ENCODE assay signal across 35 cellular contexts in the genomic region with DNA sequence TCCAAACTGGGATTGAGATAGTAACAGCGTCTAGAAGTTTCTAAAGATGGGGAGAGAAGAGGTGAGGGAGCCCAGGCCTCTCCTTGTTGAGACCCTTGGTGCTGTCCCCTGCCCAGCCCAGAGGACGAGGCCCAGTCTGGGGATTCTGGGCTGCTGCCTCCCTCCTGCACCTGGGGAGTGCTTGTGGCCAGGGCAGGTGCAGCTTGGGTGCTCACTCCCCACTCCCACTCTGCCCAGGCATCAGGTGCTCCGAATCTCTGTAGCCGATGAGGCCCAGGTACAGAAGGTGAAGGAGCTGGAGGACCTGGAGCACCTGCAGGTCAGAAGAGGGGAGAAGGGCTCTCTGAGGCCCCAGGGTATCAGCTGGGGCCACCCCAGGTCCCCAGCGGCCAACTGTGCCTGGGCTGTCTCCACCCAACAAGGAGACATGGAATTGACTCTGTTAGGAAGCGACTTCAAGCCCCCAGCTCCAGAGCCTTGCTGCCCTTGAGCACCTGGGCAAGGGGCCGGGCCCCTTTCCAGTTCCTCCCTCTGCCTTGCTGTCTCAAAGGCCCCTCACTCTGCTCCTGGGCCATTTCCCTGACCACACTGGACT. TPM values are rescaled to one million over a fixed set of nuclear protein-coding genes. Genes with fewer than 3 reads are reported as not detected.
DNase-seq lines count a peak whose midpoint lies in the region; ATAC-seq and TF ChIP-seq lines count a peak whose summit lies in the region.
"Had no signal": no experiment of that assay in that cellular context is flagged by ENCODE, and none has a peak within 500 bp of the region (broad histone marks: within the 10 kb centered on the region; RNA-seq: fewer than 3 reads in every experiment).

No MANE protein-coding gene starts in this region.

- H3K79me2 ChIP-seq in osteoblast (ENCODE audit: insufficient read depth, low read length) = no peaks in the 10 kb centered on the region

- no peak overlapping the region for H3K4me3 Mint-ChIP-seq in type B pancreatic cell
- no peak overlapping the region for H3K4me3 Mint-ChIP-seq in activated CD4-positive, alpha-beta T cell treated with anti-CD3 and anti-CD28 coated beads for 36 hours
- no peak overlapping the region for H3K4me3 Mint-ChIP-seq in activated CD4-positive, alpha-beta T cell treated with anti-CD3 and anti-CD28 coated beads, Interleukin-2, amount 10 ng/mL, durations not matched to agents 24 days and 14 days
- H3K4me3 Mint-ChIP-seq: activated CD4-positive, alpha-beta memory T cell treated with anti-CD3 and anti-CD28 coated beads, Interleukin-2, amount 10 ng/mL, durations not matched to agents 7 days and 5 days; activated naive CD8-positive, alpha-beta T cell treated with anti-CD3 and anti-CD28 coated beads, Interleukin-2, amount 10 ng/mL, durations not matched to agents 7 days and 5 days; CD4-positive, CD25-positive, alpha-beta regulatory T cell; effector memory CD8-positive, alpha-beta T cell; GM23338; stimulated activated naive CD8-positive, alpha-beta T cell treated with anti-CD3 and anti-CD28 coated beads, Interleukin-15, Interleukin-2, amounts not matched to agents 100 ng/mL and 50 ng/mL, for 24 hours; T-helper 17 cell had no signal

- no peaks in the 10 kb centered on the region for H3K4me1 ChIP-seq in osteoblast (ENCODE audit: insufficient read depth, low read length)

- DNase-seq in activated effector memory CD4-positive, alpha-beta T cell treated with anti-CD3 and anti-CD28 coated beads, Interleukin-2, amount 50 U/mL, for 16 hours = peak; percentile 52
- no peak for DNase-seq in activated effector memory CD4-positive, alpha-beta T cell treated with Interleukin-2 at 50 U/mL for 16 hours
- DNase-seq in islet precursor cell (peak; percentile 43), osteoblast (ENCODE audit: insufficient read length, low spot score, missing footprints) (peak; percentile 19), type B pancreatic cell (ENCODE audit: extremely low spot score, unreplicated experiment) (no peak)
- no peak for DNase-seq in activated CD4-positive, alpha-beta T cell treated with anti-CD3 and anti-CD28 coated beads for 36 hours
- DNase-seq in activated CD4-positive, alpha-beta T cell treated with anti-CD3 and anti-CD28 coated beads, Interleukin-2, amount 10 ng/mL, durations not matched to agents 24 days and 14 days = no peak
- DNase-seq in activated CD4-positive, alpha-beta T cell treated with anti-CD3 and anti-CD28 coated beads for 1 hour = no peak
- DNase-seq: activated CD4-positive, alpha-beta memory T cell treated with anti-CD3 and anti-CD28 coated beads, Interleukin-2, amount 10 ng/mL, durations not matched to agents 7 days and 5 days; activated gamma-delta T cell treated with Interleukin-2 at 50 U/mL for 16 hours; activated naive CD8-positive, alpha-beta T cell treated with anti-CD3 and anti-CD28 coated beads, Interleukin-2, amount 10 ng/mL, durations not matched to agents 7 days and 5 days; activated T-cell treated with anti-CD3 and anti-CD28 coated beads for 4 hours; AML-193; aorta; caudate nucleus; CD4-positive, CD25-positive, alpha-beta regulatory T cell; effector memory CD8-positive, alpha-beta T cell; hypothalamus; left colon; mammary epithelial cell; MM.1S; NCI-H1105 treated with DMSO at 0.1 percent for 48 hours; NCI-H2029; NCI-H226; NCI-H526 treated with DMSO at 0.1 percent for 48 hours; NK-92 treated with Interleukin-12 subunit alpha and Interleukin-12 subunit beta, amount 100 ng/mL, for 24 hours; T-helper 17 cell had no signal

- no peaks in the 10 kb centered on the region for H3K27me3 ChIP-seq in osteoblast (ENCODE audit: insufficient read depth, low read length)
- H3K27me3 ChIP-seq: neutrophil had no signal

- no peaks in the 10 kb centered on the region for H3K27me3 Mint-ChIP-seq in type B pancreatic cell
- no peaks in the 10 kb centered on the region for H3K27me3 Mint-ChIP-seq in activated CD4-positive, alpha-beta T cell treated with anti-CD3 and anti-CD28 coated beads for 36 hours
- H3K27me3 Mint-ChIP-seq in activated CD4-positive, alpha-beta T cell treated with anti-CD3 and anti-CD28 coated beads, Interleukin-2, amount 10 ng/mL, durations not matched to agents 24 days and 14 days = no peaks in the 10 kb centered on the region
- H3K27me3 Mint-ChIP-seq: activated CD4-positive, alpha-beta memory T cell treated with anti-CD3 and anti-CD28 coated beads, Interleukin-2, amount 10 ng/mL, durations not matched to agents 7 days and 5 days; activated naive CD8-positive, alpha-beta T cell treated with anti-CD3 and anti-CD28 coated beads, Interleukin-2, amount 10 ng/mL, durations not matched to agents 7 days and 5 days; CD4-positive, CD25-positive, alpha-beta regulatory T cell; stimulated activated naive CD8-positive, alpha-beta T cell treated with anti-CD3 and anti-CD28 coated beads, Interleukin-15, Interleukin-2, amounts not matched to agents 100 ng/mL and 50 ng/mL, for 24 hours had no signal

- H3K9me3 Mint-ChIP-seq in type B pancreatic cell = peaks cover 9% of the 10 kb centered on the region
- H3K9me3 Mint-ChIP-seq in activated CD4-positive, alpha-beta T cell treated with anti-CD3 and anti-CD28 coated beads for 36 hours (ENCODE audit: low read depth) = peaks cover 6% of the 10 kb centered on the region
- no peaks in the 10 kb centered on the region for H3K9me3 Mint-ChIP-seq in activated CD4-positive, alpha-beta T cell treated with anti-CD3 and anti-CD28 coated beads, Interleukin-2, amount 10 ng/mL, durations not matched to agents 24 days and 14 days

- no peak overlapping the region for H2AFZ ChIP-seq in osteoblast (ENCODE audit: low read length)

- no peaks in the 10 kb centered on the region for H4K20me1 ChIP-seq in osteoblast (ENCODE audit: insufficient read depth, low read length)

- no peaks in the 10 kb centered on the region for H3K36me3 ChIP-seq in osteoblast (ENCODE audit: insufficient read depth, low read length)
- H3K36me3 ChIP-seq: neutrophil, thoracic aorta had no signal

- H3K4me2 ChIP-seq in osteoblast (ENCODE audit: insufficient read depth, low read length) = no peak overlapping the region
- H3K4me2 ChIP-seq: GM23338, KMS-11 had no signal

- intact Hi-C loops in activated CD4-positive, alpha-beta T cell treated with anti-CD3 and anti-CD28 coated beads for 36 hours (cut with DNase I, micrococcal nuclease) = no loop called here
- intact Hi-C loops in activated CD4-positive, alpha-beta T cell treated with anti-CD3 and anti-CD28 coated beads, Interleukin-2, amount 10 ng/mL, durations not matched to agents 24 days and 14 days (cut with micrococcal nuclease) = no loop called here

- no peak for ATAC-seq in activated CD4-positive, alpha-beta T cell treated with anti-CD3 and anti-CD28 coated beads for 36 hours
- ATAC-seq: activated CD4-positive, CD25-positive, alpha-beta regulatory T cell treated with anti-CD3 and anti-CD28 coated beads, Interleukin-2, amount 50 U/mL, for 24 hours; effector memory CD8-positive, alpha-beta T cell; left colon; T-helper 17 cell had no signal

- H3K27ac Mint-ChIP-seq in type B pancreatic cell = peak overlapping the region; percentile 62
- no peak overlapping the region for H3K27ac Mint-ChIP-seq in activated CD4-positive, alpha-beta T cell treated with anti-CD3 and anti-CD28 coated beads for 36 hours
- H3K27ac Mint-ChIP-seq in activated CD4-positive, alpha-beta T cell treated with anti-CD3 and anti-CD28 coated beads, Interleukin-2, amount 10 ng/mL, durations not matched to agents 24 days and 14 days = no peak overlapping the region
- H3K27ac Mint-ChIP-seq: activated CD4-positive, alpha-beta memory T cell treated with anti-CD3 and anti-CD28 coated beads, Interleukin-2, amount 10 ng/mL, durations not matched to agents 7 days and 5 days; activated naive CD8-positive, alpha-beta T cell treated with anti-CD3 and anti-CD28 coated beads, Interleukin-2, amount 10 ng/mL, durations not matched to agents 7 days and 5 days; CD4-positive, CD25-positive, alpha-beta regulatory T cell; effector memory CD8-positive, alpha-beta T cell; GM23338; stimulated activated naive CD8-positive, alpha-beta T cell treated with anti-CD3 and anti-CD28 coated beads, Interleukin-15, Interleukin-2, amounts not matched to agents 100 ng/mL and 50 ng/mL, for 24 hours; T-helper 17 cell had no signal

- no peak for TF ChIP-seq CTCF in osteoblast (IDR thresholded peaks at IDR 0.05; ENCODE audit: extremely low read depth, low read depth, low read length)
- TF ChIP-seq CTCF in type B pancreatic cell (conservative IDR thresholded peaks at IDR 0.05) = no peak

- no peak overlapping the region for H3K27ac ChIP-seq in osteoblast (ENCODE audit: low read depth, low read length)
- H3K27ac ChIP-seq: KMS-11, neutrophil had no signal

- no peaks in the 10 kb centered on the region for H3K9me3 ChIP-seq in osteoblast (ENCODE audit: low read depth, low read length)
- H3K9me3 ChIP-seq: neutrophil, thoracic aorta had no signal

- peaks cover 11% of the 10 kb centered on the region for H3K36me3 Mint-ChIP-seq in type B pancreatic cell
- H3K36me3 Mint-ChIP-seq in activated CD4-positive, alpha-beta T cell treated with anti-CD3 and anti-CD28 coated beads for 36 hours (ENCODE audit: low read depth) = peaks cover 4% of the 10 kb centered on the region
- peaks cover 2% of the 10 kb centered on the region for H3K36me3 Mint-ChIP-seq in activated CD4-positive, alpha-beta T cell treated with anti-CD3 and anti-CD28 coated beads, Interleukin-2, amount 10 ng/mL, durations not matched to agents 24 days and 14 days (ENCODE audit: low read depth)
- H3K36me3 Mint-ChIP-seq: CD4-positive, CD25-positive, alpha-beta regulatory T cell had no signal

- H3K4me1 Mint-ChIP-seq in type B pancreatic cell (ENCODE audit: unreplicated experiment) = peaks cover 15% of the 10 kb centered on the region
- H3K4me1 Mint-ChIP-seq in activated CD4-positive, alpha-beta T cell treated with anti-CD3 and anti-CD28 coated beads for 36 hours = no peaks in the 10 kb centered on the region
- no peaks in the 10 kb centered on the region for H3K4me1 Mint-ChIP-seq in activated CD4-positive, alpha-beta T cell treated with anti-CD3 and anti-CD28 coated beads, Interleukin-2, amount 10 ng/mL, durations not matched to agents 24 days and 14 days
- H3K4me1 Mint-ChIP-seq: activated CD4-positive, alpha-beta memory T cell treated with anti-CD3 and anti-CD28 coated beads, Interleukin-2, amount 10 ng/mL, durations not matched to agents 7 days and 5 days; activated naive CD8-positive, alpha-beta T cell treated with anti-CD3 and anti-CD28 coated beads, Interleukin-2, amount 10 ng/mL, durations not matched to agents 7 days and 5 days; CD4-positive, CD25-positive, alpha-beta regulatory T cell had no signal

- POLR2A ChIA-PET in activated CD4-positive, alpha-beta T cell treated with anti-CD3 and anti-CD28 coated beads for 36 hours (lab: Charles Lee) = no interaction called here

- CTCF ChIA-PET in activated CD4-positive, alpha-beta T cell treated with anti-CD3 and anti-CD28 coated beads for 36 hours (lab: Charles Lee) = interaction anchor here (0.7 to 1.2 kb wide), 2 partner anchors 9 to 106 kb away, joined by 3 to 4 read pairs; no protein-coding TSS in a partner anchor

- no peak overlapping the region for H3K4me3 ChIP-seq in osteoblast (ENCODE audit: insufficient read depth, low read length)
- H3K4me3 ChIP-seq: GM23338, thoracic aorta had no signal

RNA-seq across cellular contexts. Expression of gene CPA1, which starts 0.7 kb away (rescaled TPM):
- total RNA-seq in osteoblast (1.1 TPM in 1 of 2 replicates, not detected in the other), type B pancreatic cell (ENCODE audit: low replicate concordance) (0.41 TPM in 1 of 2 replicates, not detected in the other)
- total RNA-seq in activated CD4-positive, alpha-beta T cell treated with anti-CD3 and anti-CD28 coated beads for 36 hours = not detected
- not detected in 2 replicates for total RNA-seq in activated CD4-positive, alpha-beta T cell treated with anti-CD3 and anti-CD28 coated beads, Interleukin-2, amount 10 ng/mL, durations not matched to agents 24 days and 14 days
- total RNA-seq: A673; activated CD4-positive, alpha-beta memory T cell treated with anti-CD3 and anti-CD28 coated beads, Interleukin-2, amount 10 ng/mL, durations not matched to agents 7 days and 5 days; activated naive CD8-positive, alpha-beta T cell treated with anti-CD3 and anti-CD28 coated beads, Interleukin-2, amount 10 ng/mL, durations not matched to agents 7 days and 5 days; CD4-positive, CD25-positive, alpha-beta regulatory T cell; glomerular endothelial cell; GM23338; T-helper 17 cell had no signal

RNA-seq across cellular contexts. Expression of gene CPA5, which starts 36.3 kb away (rescaled TPM):
- total RNA-seq in osteoblast (not detected in 2 replicates), type B pancreatic cell (ENCODE audit: low replicate concordance) (0.68 TPM in 1 of 2 replicates, not detected in the other)
- under 1 TPM; 0.39 to 0.56 TPM for total RNA-seq in activated CD4-positive, alpha-beta T cell treated with anti-CD3 and anti-CD28 coated beads for 36 hours
- total RNA-seq in activated CD4-positive, alpha-beta T cell treated with anti-CD3 and anti-CD28 coated beads, Interleukin-2, amount 10 ng/mL, durations not matched to agents 24 days and 14 days = 0.47 and 0.93 TPM in 2 replicates
- total RNA-seq: A673; activated CD4-positive, alpha-beta memory T cell treated with anti-CD3 and anti-CD28 coated beads, Interleukin-2, amount 10 ng/mL, durations not matched to agents 7 days and 5 days; aorta; glomerular endothelial cell; GM23338; left colon; mammary epithelial cell; thoracic aorta had no signal

RNA-seq across cellular contexts. Expression of gene CEP41, which starts 59.9 kb away (rescaled TPM):
- total RNA-seq in osteoblast (9.1 and 9.8 TPM in 2 replicates), type B pancreatic cell (ENCODE audit: low replicate concordance) (20.1 and 33.0 TPM in 2 replicates)
- 10 to 100 TPM; 19.7 to 21.2 TPM for total RNA-seq in activated CD4-positive, alpha-beta T cell treated with anti-CD3 and anti-CD28 coated beads for 36 hours
- total RNA-seq in activated CD4-positive, alpha-beta T cell treated with anti-CD3 and anti-CD28 coated beads, Interleukin-2, amount 10 ng/mL, durations not matched to agents 24 days and 14 days = 14.3 and 16.7 TPM in 2 replicates

Comparison
In these comparisons a context has a peak if more than half of its experiments do, and no peak if none do; other contexts are left out.
1. DNase-seq: peak in activated effector memory CD4-positive, alpha-beta T cell treated with anti-CD3 and anti-CD28 coated beads, Interleukin-2, amount 50 U/mL, for 16 hours (single experiment), islet precursor cell (single experiment) and osteoblast (single experiment); none in activated effector memory CD4-positive, alpha-beta T cell treated with Interleukin-2 at 50 U/mL for 16 hours (single experiment), type B pancreatic cell (single experiment), activated CD4-positive, alpha-beta T cell treated with anti-CD3 and anti-CD28 coated beads for 36 hours (single experiment), activated CD4-positive, alpha-beta T cell treated with anti-CD3 and anti-CD28 coated beads, Interleukin-2, amount 10 ng/mL, durations not matched to agents 24 days and 14 days (single experiment) and activated CD4-positive, alpha-beta T cell treated with anti-CD3 and anti-CD28 coated beads for 1 hour (single experiment).